ENCODE assay signal across 17 cellular contexts in the genomic region with DNA sequence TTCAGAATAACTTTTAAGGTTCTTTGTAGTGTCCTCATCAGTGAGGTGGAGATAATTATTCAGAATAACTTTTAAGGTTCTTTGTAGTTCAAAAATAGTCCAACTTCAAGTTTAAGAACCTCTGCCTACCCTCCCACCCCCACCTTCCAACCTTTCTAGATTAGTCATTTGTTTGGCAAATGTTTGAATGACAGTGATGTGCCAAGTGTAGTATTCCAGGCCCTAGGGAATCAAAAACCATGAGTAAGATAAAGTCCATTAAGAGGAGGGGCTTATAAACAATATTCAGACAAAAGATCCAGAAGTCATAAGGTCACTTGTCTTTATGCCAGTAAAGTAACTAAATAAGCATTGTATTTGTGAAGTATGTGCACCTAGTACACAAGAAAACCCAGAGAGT. TPM values are rescaled to one million over a fixed set of nuclear protein-coding genes. Genes with fewer than 3 reads are reported as not detected.
A peak's percentile ranks its signal among the peaks of the same experiment; 100 is the strongest.
DNase-seq lines count a peak whose midpoint lies in the region; ATAC-seq and TF ChIP-seq lines count a peak whose summit lies in the region.
"Had no signal": no experiment of that assay in that cellular context is flagged by ENCODE, and none has a peak within 500 bp of the region (broad histone marks: within the 10 kb centered on the region; RNA-seq: fewer than 3 reads in every experiment).

No MANE protein-coding gene starts in this region.

- TF ChIP-seq CTCF in HFFc6 (IDR thresholded peaks at IDR 0.05) = no peak

- H3K4me3 Mint-ChIP-seq in HFFc6 = peak overlapping the region; percentile 15; the same call in 1 of the 2 replicates
- H3K4me3 Mint-ChIP-seq: B cell had no signal

- no peaks in the 10 kb centered on the region for H3K27me3 Mint-ChIP-seq in HFFc6 (ENCODE audit: insufficient read depth)
- H3K27me3 Mint-ChIP-seq: B cell had no signal

- DNase-seq in AG08395 (ENCODE audit: low spot score) = peak; percentile 10
- DNase-seq in HFFc6 = peak; percentile 9
- DNase-seq in astrocyte of the hippocampus (ENCODE audit: low read depth, low spot score) = peak; percentile 60
- DNase-seq in left lobe of liver (ENCODE audit: low spot score) = no peak
- DNase-seq in GF-D8 (lab: John Stamatoyannopoulos, UW) = no peak
- DNase-seq in NK-92 treated with Interleukin-12 subunit alpha and Interleukin-12 subunit beta, amount 100 ng/mL, for 24 hours (lab: John Stamatoyannopoulos, UW) = no peak
- DNase-seq: activated CD4-positive, alpha-beta T cell treated with anti-CD3 and anti-CD28 coated beads for 48 hours; dorsolateral prefrontal cortex; lower lobe of right lung; NCI-H2227 treated with DMSO at 0.1 percent for 48 hours; sigmoid colon; SJCRH30; stimulated activated CD4-positive, alpha-beta T cell treated with anti-CD3 and anti-CD28 coated beads, Interleukin-4, amount 100 ng/mL, for 24 hours; transverse colon had no signal

- ATAC-seq in left lobe of liver = peak; percentile 76
- no peak for ATAC-seq in GM21737 (IDR thresholded peaks at IDR 0.05; ENCODE audit: unreplicated experiment)
- ATAC-seq in HG02852 (IDR thresholded peaks at IDR 0.05; ENCODE audit: unreplicated experiment) = no peak
- ATAC-seq: lower lobe of right lung had no signal

- H3K9me3 Mint-ChIP-seq in HFFc6 = no peaks in the 10 kb centered on the region

- peaks cover 22% of the 10 kb centered on the region; the same call in 1 of the 2 replicates for H3K36me3 Mint-ChIP-seq in HFFc6 (ENCODE audit: low read depth)

- H3K27ac Mint-ChIP-seq in HFFc6 = peak overlapping the region; percentile 59
- H3K27ac Mint-ChIP-seq: B cell had no signal

- peaks cover 32% of the 10 kb centered on the region for H3K4me1 Mint-ChIP-seq in HFFc6 (ENCODE audit: low read depth)

RNA-seq across cellular contexts. Expression of a gene that starts 51.3 kb away (rescaled TPM):
- total RNA-seq in HFFc6 (2021; fragmentation: NEBNext Ultra II Directional; extraction: Animal tissue kit (Norgen Biotek cat#: 25700)) = 10 to 100 TPM; 41.0 to 55.1 (median 47.1) TPM
- total RNA-seq in left lobe of liver = 43.8 TPM

Comparison
In these comparisons a context has a peak if more than half of its experiments do, and no peak if none do; other contexts are left out.
1. DNase-seq: peak in AG08395 (single experiment), HFFc6 (single experiment) and astrocyte of the hippocampus (single experiment); none in left lobe of liver (single experiment), GF-D8 (single experiment) and NK-92 treated with Interleukin-12 subunit alpha and Interleukin-12 subunit beta, amount 100 ng/mL, for 24 hours (single experiment).